ENCODE assay signal across 20 cellular contexts in genomic region chr2:106579750-106580197, GRCh38.
"Had no signal": no experiment of that assay in that cellular context is flagged by ENCODE, and none has a peak within 500 bp of the region (broad histone marks: within the 10 kb centered on the region; RNA-seq: fewer than 3 reads in every experiment).

No MANE protein-coding gene starts in this region.

- H3K27ac ChIP-seq: breast epithelium, gastroesophageal sphincter, skin epidermis had no signal

- FAIRE-seq: astrocyte had no signal

- H3K36me3 ChIP-seq: adrenal gland, breast epithelium, gastroesophageal sphincter had no signal

- H3K9me3 ChIP-seq: adrenal gland, breast epithelium, gastroesophageal sphincter had no signal

- H3K4me3 ChIP-seq: adrenal gland, breast epithelium, gastroesophageal sphincter, lung, skin epidermis had no signal

- DNase-seq: activated CD4-positive, alpha-beta T cell treated with anti-CD3 and anti-CD28 coated beads, Interleukin-2, amount 50 U/mL, for 1 hour; activated CD4-positive, CD25-positive, alpha-beta regulatory T cell treated with anti-CD3 and anti-CD28 coated beads, Interleukin-2, amount 50 U/mL, for 72 hours; activated CD8-positive, alpha-beta memory T cell treated with anti-CD3 and anti-CD28 coated beads, Interleukin-2, amount 50 U/mL, for 4 hours; activated effector memory CD4-positive, alpha-beta T cell treated with anti-CD3 and anti-CD28 coated beads, Interleukin-2, amount 50 U/mL, for 16 hours; activated T-cell treated with anti-CD3 and anti-CD28 coated beads, Interleukin-2, amount 50 U/mL, for 72 hours; effector CD4-positive, alpha-beta T cell; immature natural killer cell; kidney glomerular epithelial cell; nucleus accumbens; stimulated activated CD4-positive, alpha-beta T cell treated with anti-CD3 and anti-CD28 coated beads, Interleukin-15, amount 100 ng/mL, for 24 hours; stimulated activated CD4-positive, alpha-beta T cell treated with anti-CD3 and anti-CD28 coated beads, Interleukin-2, amount 100 ng/mL, for 48 hours; T1000; trophoblast cell had no signal

- ATAC-seq: activated T-cell treated with anti-CD3 and anti-CD28 coated beads, Interleukin-2, amount 50 U/mL, for 72 hours; gastroesophageal sphincter; natural killer cell treated with Interleukin-12 subunit alpha and Interleukin-12 subunit beta and Interleukin-15 and Interleukin-18, amount 100 ng/mL, for 72 hours had no signal
